ENCODE assay signal across 1 cellular context in genomic region chr14:94394025-94394493, GRCh38.
A peak's percentile ranks its signal among the peaks of the same experiment; 100 is the strongest.
TF ChIP-seq lines count a peak whose summit lies in the region.

No MANE protein-coding gene starts in this region.

TF ChIP-seq in HepG2, 621 proteins besides CTCF, POLR2A, EP300 and RAD21 (continued from another document and continues in another):
- TF ChIP-seq BCLAF1 (IDR thresholded peaks at IDR 0.05) = no peak
- no peak for TF ChIP-seq POGK (CRISPR knock-in tag; conservative IDR thresholded peaks at IDR 0.05)
- no peak for TF ChIP-seq CREB3 (CRISPR knock-in tag; IDR thresholded peaks at IDR 0.05)
- no peak for TF ChIP-seq HCFC1 (IDR thresholded peaks at IDR 0.05; ENCODE audit: low read depth, low read length)
- TF ChIP-seq RBFOX2 (IDR thresholded peaks at IDR 0.05; ENCODE audit: low read depth, low read length) = no peak
- no peak for TF ChIP-seq ZNF180 (CRISPR knock-in tag; IDR thresholded peaks at IDR 0.05; ENCODE audit: borderline replicate concordance, low read depth)
- TF ChIP-seq ZBTB7A (CRISPR knock-in tag; IDR thresholded peaks at IDR 0.05) = no peak
- no peak for TF ChIP-seq ZNF329 (CRISPR knock-in tag; IDR thresholded peaks at IDR 0.05; ENCODE audit: low read depth)
- TF ChIP-seq ZNF704 (CRISPR knock-in tag; IDR thresholded peaks at IDR 0.05; ENCODE audit: borderline replicate concordance) = no peak
- TF ChIP-seq ZSCAN25 (CRISPR knock-in tag; IDR thresholded peaks at IDR 0.05) = no peak; the same call in 1 of the 2 replicates
- no peak for TF ChIP-seq ZNF660 (CRISPR knock-in tag; IDR thresholded peaks at IDR 0.05; ENCODE audit: borderline replicate concordance, low read depth)
- no peak for TF ChIP-seq ZNF256 (CRISPR knock-in tag; conservative IDR thresholded peaks at IDR 0.05)
- TF ChIP-seq ZFP1 (CRISPR knock-in tag; IDR thresholded peaks at IDR 0.05) = no peak
- TF ChIP-seq SOX6 (IDR thresholded peaks at IDR 0.05) = no peak
- TF ChIP-seq SOX6 (CRISPR knock-in tag; IDR thresholded peaks at IDR 0.05) = no peak
- TF ChIP-seq ZFP36L1 (CRISPR knock-in tag; IDR thresholded peaks at IDR 0.05) = no peak
- TF ChIP-seq HOXA5 (CRISPR knock-in tag; IDR thresholded peaks at IDR 0.05) = no peak
- no peak for TF ChIP-seq PITX1 (CRISPR knock-in tag; IDR thresholded peaks at IDR 0.05)
- TF ChIP-seq THRA (CRISPR knock-in tag; IDR thresholded peaks at IDR 0.05; ENCODE audit: borderline replicate concordance) = no peak
- TF ChIP-seq NFATC3 (CRISPR knock-in tag; IDR thresholded peaks at IDR 0.05) = no peak
- TF ChIP-seq ZNF646 (CRISPR knock-in tag; IDR thresholded peaks at IDR 0.05) = no peak
- TF ChIP-seq ZNF614 (CRISPR knock-in tag; IDR thresholded peaks at IDR 0.05; ENCODE audit: borderline replicate concordance) = peak; percentile 8; the same call in 1 of the 2 replicates
- no peak for TF ChIP-seq SUZ12 (IDR thresholded peaks at IDR 0.05; ENCODE audit: low read depth, low read length)
- no peak for TF ChIP-seq NFE2L2 (IDR thresholded peaks at IDR 0.05; ENCODE audit: low read length)
- no peak for TF ChIP-seq REST (IDR thresholded peaks at IDR 0.05; ENCODE audit: borderline replicate concordance in 1 of 2, low read depth in 1 of 2, low read length in 2 of 2)
- no peak for TF ChIP-seq AKAP8 (CRISPR knock-in tag; IDR thresholded peaks at IDR 0.05)
- no peak for TF ChIP-seq MIER2 (CRISPR knock-in tag; IDR thresholded peaks at IDR 0.05)
- no peak for TF ChIP-seq THAP9 (CRISPR knock-in tag; IDR thresholded peaks at IDR 0.05; ENCODE audit: borderline replicate concordance)
- TF ChIP-seq ZNF337 (CRISPR knock-in tag; IDR thresholded peaks at IDR 0.05; ENCODE audit: borderline replicate concordance, low read depth) = no peak
- TF ChIP-seq KAT8 (CRISPR knock-in tag; IDR thresholded peaks at IDR 0.05) = no peak
- no peak for TF ChIP-seq DNMT3B (CRISPR knock-in tag; conservative IDR thresholded peaks at IDR 0.05)
- TF ChIP-seq ZNF629 (CRISPR knock-in tag; conservative IDR thresholded peaks at IDR 0.05) = peak; percentile 100
